8 cellular contexts compared by ENCODE assay signal in genomic region chr1:51878616-51879336, GRCh38. TPM values are rescaled to one million over a fixed set of nuclear protein-coding genes. Genes with fewer than 3 reads are reported as not detected.
DNase-seq lines count a peak whose midpoint lies in the region; ATAC-seq, FAIRE-seq and TF ChIP-seq lines count a peak whose summit lies in the region.

NRDC (minus strand) TSS chr1:51878727; CDS start chr1:51878615, 112 bp downstream.

- peak within 1 kb of the TSS; percentile 95 for H3K4me3 ChIP-seq in fibroblast of mammary gland (ENCODE audit: control insufficient read depth, low read depth, low read length)
- peak within 1 kb of the TSS; percentile 87 for H3K4me3 ChIP-seq in naive thymus-derived CD4-positive, alpha-beta T cell (ENCODE audit: low read length)

- H3K36me3 Mint-ChIP-seq in activated T-helper 17 cell treated with anti-CD3 and anti-CD28 coated beads, Interleukin-2, amount 50 U/mL, for 72 hours (ENCODE audit: low read depth): peaks cover 19% of the 10 kb centered on the region
- peaks cover 0 to 12% (median 6%) of the 10 kb centered on the region in 5 donors for H3K36me3 Mint-ChIP-seq in naive thymus-derived CD4-positive, alpha-beta T cell
- peaks cover 3 to 4% of the 10 kb centered on the region in 2 donors for H3K36me3 Mint-ChIP-seq in stimulated activated naive B cell treated with anti-CD40 and anti-IgM and Interleukin-4, amounts not matched to agents 10 μg/mL and 1 μg/mL and 100 μg/mL, for 72 hours

- no peak within 1 kb of the TSS for H3K4me3 Mint-ChIP-seq in activated T-helper 17 cell treated with anti-CD3 and anti-CD28 coated beads, Interleukin-2, amount 50 U/mL, for 72 hours
- no peak within 1 kb of the TSS for H3K4me3 Mint-ChIP-seq in naive thymus-derived CD4-positive, alpha-beta T cell
- H3K4me3 Mint-ChIP-seq in stimulated activated naive B cell treated with anti-CD40 and anti-IgM and Interleukin-4, amounts not matched to agents 10 μg/mL and 1 μg/mL and 100 μg/mL, for 72 hours: no peak within 1 kb of the TSS

- H3K27ac Mint-ChIP-seq in activated T-helper 17 cell treated with anti-CD3 and anti-CD28 coated beads, Interleukin-2, amount 50 U/mL, for 72 hours: no peak within 1 kb of the TSS
- no peak within 1 kb of the TSS for H3K27ac Mint-ChIP-seq in naive thymus-derived CD4-positive, alpha-beta T cell
- H3K27ac Mint-ChIP-seq in stimulated activated naive B cell treated with anti-CD40 and anti-IgM and Interleukin-4, amounts not matched to agents 10 μg/mL and 1 μg/mL and 100 μg/mL, for 72 hours: no peak within 1 kb of the TSS

- intact Hi-C loops in naive thymus-derived CD4-positive, alpha-beta T cell (cut with micrococcal nuclease): loop anchor here (1.0 to 5.0 kb wide), 21 partner anchors 52 to 1960 kb away; partner anchors contain the start of genes CC2D1B (in 2 of the 2), CPT2 (in 2 of the 2), EPS15 (in 2 of the 2) and FAF1 (in 2 of the 2)

- ATAC-seq in activated T-helper 17 cell treated with anti-CD3 and anti-CD28 coated beads, Interleukin-2, amount 50 U/mL, for 72 hours (replicated peaks): peak; percentile 95
- ATAC-seq in naive thymus-derived CD4-positive, alpha-beta T cell: peak; percentile 95
- ATAC-seq in stimulated activated naive B cell treated with anti-CD40 and anti-IgM and Interleukin-4, amounts not matched to agents 10 μg/mL and 1 μg/mL and 100 μg/mL, for 72 hours (replicated peaks): peak; percentile 95

- POLR2A ChIA-PET in RWPE1 (lab: Yijun Ruan, JAX; ENCODE audit: low non-redundant PET): interaction anchor here (0.6 kb wide), 2 partner anchors 14 to 360 kb away, joined by 3 read pairs; partner anchors contain the start of gene EPS15
- POLR2A ChIA-PET in naive thymus-derived CD4-positive, alpha-beta T cell (lab: Charles Lee): interaction anchor here (0.5 to 1.6 kb wide), 13 partner anchors 9 to 1042 kb away, joined by 3 to 8 read pairs (median 4); partner anchors contain the start of genes CC2D1B, ECHDC2, KTI12 and PRPF38A

- CTCF ChIA-PET in RWPE1 (lab: Yijun Ruan, JAX): interaction anchor here (0.6 to 2.0 kb wide), 2 partner anchors 15 to 18 kb away, joined by 3 to 9 read pairs; no protein-coding TSS in a partner anchor
- CTCF ChIA-PET in naive thymus-derived CD4-positive, alpha-beta T cell (lab: Charles Lee): interaction anchor here (0.9 kb wide), 1 partner anchor 14 kb away, joined by 4 read pairs; no protein-coding TSS in a partner anchor

- H3K27me3 ChIP-seq in naive thymus-derived CD4-positive, alpha-beta T cell (ENCODE audit: control insufficient read depth in 2 of 2, insufficient read depth in 2 of 2, low read length in 2 of 2): no peaks in the 10 kb centered on the region

- DNase-seq in ELF-1 (ENCODE audit: low read depth, low spot score): peak; percentile 99
- peak; percentile 81 for DNase-seq in H54 (ENCODE audit: insufficient read length, low spot score)
- peak; percentile 99 for DNase-seq in LoVo (ENCODE audit: low spot score)
- DNase-seq in RWPE1 (ENCODE audit: low spot score): peak; percentile 99
- peak; percentile 100 for DNase-seq in fibroblast of mammary gland (ENCODE audit: low read depth)
- peak; percentile 95 to 100 (median 99) for DNase-seq in naive thymus-derived CD4-positive, alpha-beta T cell
- peak; percentile 99 for DNase-seq in stimulated activated naive B cell treated with anti-CD40 and anti-IgM and Interleukin-4, amounts not matched to agents 10 μg/mL and 1 μg/mL and 100 μg/mL, for 72 hours

- H3K27me3 Mint-ChIP-seq in activated T-helper 17 cell treated with anti-CD3 and anti-CD28 coated beads, Interleukin-2, amount 50 U/mL, for 72 hours: peaks cover 17% of the 10 kb centered on the region
- H3K27me3 Mint-ChIP-seq in naive thymus-derived CD4-positive, alpha-beta T cell: peaks cover 7 to 15% (median 10%) of the 10 kb centered on the region in 5 donors
- no peaks in the 10 kb centered on the region for H3K27me3 Mint-ChIP-seq in stimulated activated naive B cell treated with anti-CD40 and anti-IgM and Interleukin-4, amounts not matched to agents 10 μg/mL and 1 μg/mL and 100 μg/mL, for 72 hours

- TF ChIP-seq CTCF in RWPE1 (conservative IDR thresholded peaks at IDR 0.05; ENCODE audit: low read depth): no peak
- no peak for TF ChIP-seq CTCF in fibroblast of mammary gland (conservative IDR thresholded peaks at IDR 0.05; ENCODE audit: control insufficient read depth, insufficient read depth, low read depth, low read length)

- peaks cover 16 to 26% of the 10 kb centered on the region in 2 donors for H3K4me1 ChIP-seq in naive thymus-derived CD4-positive, alpha-beta T cell (ENCODE audit: control insufficient read depth in 2 of 2, insufficient read depth in 2 of 2, low read length in 2 of 2)

- FAIRE-seq in H54 (lab: Jason Lieb, UNC): peak; percentile 88

- peak; percentile 93 for TF ChIP-seq POLR2A in H54 (IDR thresholded peaks at IDR 0.05; ENCODE audit: low read depth, low read length)

- peak within 1 kb of the TSS; percentile 93 for H3K27ac ChIP-seq in RWPE1
- H3K27ac ChIP-seq in naive thymus-derived CD4-positive, alpha-beta T cell (ENCODE audit: low read depth, low read length): peak within 1 kb of the TSS; percentile 98

- no peaks in the 10 kb centered on the region for H3K9me3 Mint-ChIP-seq in activated T-helper 17 cell treated with anti-CD3 and anti-CD28 coated beads, Interleukin-2, amount 50 U/mL, for 72 hours
- H3K9me3 Mint-ChIP-seq in naive thymus-derived CD4-positive, alpha-beta T cell: no peaks in the 10 kb centered on the region
- H3K9me3 Mint-ChIP-seq in stimulated activated naive B cell treated with anti-CD40 and anti-IgM and Interleukin-4, amounts not matched to agents 10 μg/mL and 1 μg/mL and 100 μg/mL, for 72 hours: no peaks in the 10 kb centered on the region

- H3K9me3 ChIP-seq in naive thymus-derived CD4-positive, alpha-beta T cell (ENCODE audit: control insufficient read depth in 2 of 3, low read length in 3 of 3): no peaks in the 10 kb centered on the region

- peaks cover 27% of the 10 kb centered on the region for H3K4me1 Mint-ChIP-seq in activated T-helper 17 cell treated with anti-CD3 and anti-CD28 coated beads, Interleukin-2, amount 50 U/mL, for 72 hours
- peaks cover 0 to 30% (median 17%) of the 10 kb centered on the region in 7 donors for H3K4me1 Mint-ChIP-seq in naive thymus-derived CD4-positive, alpha-beta T cell
- peaks cover 20 to 21% of the 10 kb centered on the region in 2 donors for H3K4me1 Mint-ChIP-seq in stimulated activated naive B cell treated with anti-CD40 and anti-IgM and Interleukin-4, amounts not matched to agents 10 μg/mL and 1 μg/mL and 100 μg/mL, for 72 hours

- peaks cover 0 to 7% (median 0%) of the 10 kb centered on the region in 3 experiments for H3K36me3 ChIP-seq in naive thymus-derived CD4-positive, alpha-beta T cell (ENCODE audit: control insufficient read depth in 2 of 3, insufficient read depth in 3 of 3, low read length in 3 of 3)

RNA-seq across cellular contexts. Expression of gene NRDC, which starts in this region (rescaled TPM):
- total RNA-seq in activated T-helper 17 cell treated with anti-CD3 and anti-CD28 coated beads, Interleukin-2, amount 50 U/mL, for 72 hours: 100 to 1,000 TPM; 135 to 174 TPM
- 100 to 1,000 TPM in 4 of 5 experiments, 10 to 100 TPM in 1; 93.1 to 194 (median 122) TPM for total RNA-seq in naive thymus-derived CD4-positive, alpha-beta T cell
- polyA plus RNA-seq in naive thymus-derived CD4-positive, alpha-beta T cell: 10 to 100 TPM; 58.5 to 71.5 TPM

Comparison
In these comparisons a context has a peak if more than half of its experiments do, and no peak if none do; other contexts are left out.
1. Peak in every context shown above with its lines: DNase-seq, ATAC-seq, H3K4me3 ChIP-seq and H3K27ac ChIP-seq.